8 cellular contexts compared by ENCODE assay signal in genomic region chr1:37975083-37975482, GRCh38. TPM values are rescaled to one million over a fixed set of nuclear protein-coding genes. Genes with fewer than 3 reads are reported as not detected.
A peak's percentile ranks its signal among the peaks of the same experiment; 100 is the strongest.
DNase-seq lines count a peak whose midpoint lies in the region; ATAC-seq and TF ChIP-seq lines count a peak whose summit lies in the region.
"Not testable (repeated sequence)": the region's sequence is repeated elsewhere in the genome, so short reads cannot be mapped to it uniquely, and the experiment has no call there.

No MANE protein-coding gene starts in this region.

- WGBS in mesendoderm (ENCODE audit: extremely low coverage, insufficient coverage, low lambda C conversion rate) = no CpG with 5 or more reads among the region's 6 CpGs
- WGBS in transverse colon (ENCODE audit: low coverage in 1 of 2), 2 donors = 56 to 60% methylated on average over 5 to 6 of the region's 6 CpGs

- H3K9ac ChIP-seq in HCT116 (ENCODE audit: low read length); mesendoderm (ENCODE audit: low read length): not testable (repeated sequence)

- not testable (repeated sequence) for H2AFZ ChIP-seq in HCT116 (ENCODE audit: low read depth, low read length, poor library complexity, severe bottlenecking)

- intact Hi-C loops in HCT116 (cut with micrococcal nuclease) (loop anchor here (1.0 to 10.0 kb wide), 3 partner anchors 85 to 410 kb away; no protein-coding TSS in a partner anchor), MCF 10A (cut with micrococcal nuclease) (loop anchor here (1.0 to 10.0 kb wide), 2 partner anchors 85 to 160 kb away; no protein-coding TSS in a partner anchor)
- intact Hi-C loops in transverse colon (cut with DNase I; ENCODE audit: low total_unique reads) = not testable (repeated sequence)

- H3K36me3 ChIP-seq in HCT116 (ENCODE audit: control insufficient read depth in 1 of 2, insufficient read depth in 2 of 2, low read length in 2 of 2) = peaks cover 42% of the 10 kb centered on the region in 2 experiments
- H3K36me3 ChIP-seq in mesendoderm (ENCODE audit: control insufficient read depth, insufficient read depth, low read length) = peaks cover 12% of the 10 kb centered on the region
- peaks cover 0 to 61% (median 27%) of the 10 kb centered on the region in 4 donors for H3K36me3 ChIP-seq in transverse colon

- H3K27ac ChIP-seq in HCT116 (ENCODE audit: low read depth, low read length); mesendoderm (ENCODE audit: low read depth, low read length); transverse colon: not testable (repeated sequence)

- not testable (repeated sequence) for H3K27me3 ChIP-seq in HCT116 (ENCODE audit: insufficient read depth, low read length); mesendoderm (ENCODE audit: insufficient read depth, low read length, poor library complexity); transverse colon

- not testable (repeated sequence) for H3K9me3 Mint-ChIP-seq in MCF 10A (ENCODE audit: unreplicated experiment)

- CTCF ChIA-PET in HCT116 (lab: Charles Lee) = not testable (repeated sequence)
- CTCF ChIA-PET in MCF 10A (lab: Yijun Ruan, JAX) = interaction anchor here (0.6 to 1.9 kb wide), 13 partner anchors 9 to 112 kb away, joined by 3 to 10 read pairs (median 5); no protein-coding TSS in a partner anchor

- H3K4me3 ChIP-seq in HCT116 (replicated peaks in 1 of 2; ENCODE audit: low read depth in 1 of 2, low read length in 2 of 2); mesendoderm (ENCODE audit: low read length); transverse colon: not testable (repeated sequence)

- not testable (repeated sequence) for H4K8ac ChIP-seq in mesendoderm (ENCODE audit: low read depth, low read length)

- not testable (repeated sequence) for H3K9me2 ChIP-seq in HCT116 (ENCODE audit: insufficient read depth)

- ATAC-seq in HCT116 = peak; percentile 85

- not testable (repeated sequence) for TF ChIP-seq POLR2A in HCT116 (IDR thresholded peaks at IDR 0.05; ENCODE audit: borderline replicate concordance, extremely low read depth, insufficient read depth, insufficient read length); transverse colon (IDR thresholded peaks at IDR 0.05)

- not testable (repeated sequence) for H2BK120ac ChIP-seq in mesendoderm (ENCODE audit: low read depth, low read length)

- H2BK15ac ChIP-seq in mesendoderm (replicated peaks; ENCODE audit: low read depth) = not testable (repeated sequence)

- not testable (repeated sequence) for H2AK5ac ChIP-seq in mesendoderm (ENCODE audit: low read length)

- H3K4me3 Mint-ChIP-seq in MCF 10A (ENCODE audit: unreplicated experiment) = not testable (repeated sequence)

- H3K4me1 ChIP-seq in HCT116 (ENCODE audit: control insufficient read depth in 1 of 2, insufficient read depth in 2 of 2, low read length in 2 of 2); mesendoderm (ENCODE audit: control insufficient read depth, low read depth, low read length); transverse colon: not testable (repeated sequence)

- H3K9me3 ChIP-seq in HCT116 (ENCODE audit: control insufficient read depth in 1 of 2, insufficient read depth in 1 of 2, low read depth in 1 of 2, low read length in 2 of 2); transverse colon: not testable (repeated sequence)

- not testable (repeated sequence) for H2BK5ac ChIP-seq in mesendoderm (ENCODE audit: low read length)

- POLR2A ChIA-PET in HCT116 (lab: Charles Lee); MCF 10A (lab: Yijun Ruan, JAX): not testable (repeated sequence)

- not testable (repeated sequence) for H3K27ac Mint-ChIP-seq in MCF 10A (ENCODE audit: low read depth, unreplicated experiment)

- H3K23ac ChIP-seq in mesendoderm (ENCODE audit: low read length) = not testable (repeated sequence)

- not testable (repeated sequence) for H3K4me1 Mint-ChIP-seq in MCF 10A (ENCODE audit: insufficient read depth, unreplicated experiment)

- not testable (repeated sequence) for TF ChIP-seq EP300 in transverse colon (IDR thresholded peaks at IDR 0.05; ENCODE audit: low read depth)

- peak; percentile 59 to 68 (median 65); a peak in 5 of 6 replicates for TF ChIP-seq CTCF in HCT116 (IDR thresholded peaks at IDR 0.05 in 2 of 3, conservative IDR thresholded peaks at IDR 0.05 in 1 of 3; ENCODE audit: borderline replicate concordance in 1 of 3, insufficient read depth in 1 of 3, low read depth in 2 of 3, low read length in 2 of 3)
- peak; percentile 43 for TF ChIP-seq CTCF in MCF 10A (IDR thresholded peaks at IDR 0.05; ENCODE audit: unreplicated experiment)
- TF ChIP-seq CTCF in transverse colon (IDR thresholded peaks at IDR 0.05) = peak; percentile 49 to 57 (median 50)

- peaks cover 97% of the 10 kb centered on the region for H3K36me3 Mint-ChIP-seq in MCF 10A (ENCODE audit: insufficient read depth, unreplicated experiment)

- in situ Hi-C loops in SK-MEL-5 (cut with HindIII; ENCODE audit: low pct_unique_long_range_greater_than_20kb, low sequenced_read_pairs); transverse colon (cut with MboI; ENCODE audit: low pct_ligation_motif_present in 1 of 4, low pct_unique_long_range_greater_than_20kb in 1 of 4, low sequenced_read_pairs in 3 of 4): not testable (repeated sequence)

- H3K4ac ChIP-seq in mesendoderm (ENCODE audit: low read depth, low read length) = not testable (repeated sequence)

- not testable (repeated sequence) for H3K18ac ChIP-seq in mesendoderm (ENCODE audit: low read length)

- not testable (repeated sequence) for BruUV-seq in HCT116 (replicated peaks; lab: Mats Ljungman, UMichigan); MCF 10A (replicated peaks; lab: Mats Ljungman, UMichigan)

- not testable (repeated sequence) for H3K79me1 ChIP-seq in mesendoderm (ENCODE audit: low read length)

- not testable (repeated sequence) for H4K20me1 ChIP-seq in HCT116 (ENCODE audit: insufficient read depth)

- not testable (repeated sequence) for H3K56ac ChIP-seq in mesendoderm (ENCODE audit: low read length)

- H3K27me3 Mint-ChIP-seq in MCF 10A (ENCODE audit: insufficient read depth, unreplicated experiment) = not testable (repeated sequence)

- RAD21 ChIA-PET in HCT116 (lab: Charles Lee; ENCODE audit: low non-redundant PET in 1 of 2, low total read pairs in 2 of 2, uncharacterized antibody in 2 of 2, unreplicated experiment in 2 of 2) = not testable (repeated sequence)

- H3K79me2 ChIP-seq in HCT116 (ENCODE audit: insufficient read depth, low read length); mesendoderm (ENCODE audit: control insufficient read depth, insufficient read depth, low read length): not testable (repeated sequence)

- H4K5ac ChIP-seq in mesendoderm (ENCODE audit: low read length) = not testable (repeated sequence)

- peak; percentile 83 for TF ChIP-seq RAD21 in HCT116 (IDR thresholded peaks at IDR 0.05; ENCODE audit: low read depth)

- H3K4me2 ChIP-seq in HCT116 (ENCODE audit: low read length); mesendoderm (ENCODE audit: low read length): not testable (repeated sequence)

- peak; percentile 55 for DNase-seq in D341Med (ENCODE audit: low spot score)
- DNase-seq in HCT116 (ENCODE audit: low read depth, low spot score); transverse colon: not testable (repeated sequence)
- DNase-seq in NCI-H2171 (lab: John Stamatoyannopoulos, UW) = peak; percentile 2
- peak; percentile 64 for DNase-seq in SK-MEL-5 (ENCODE audit: low read depth, low spot score)
- peak; percentile 55 for DNase-seq in MCF 10A (ENCODE audit: unreplicated experiment)
- DNase-seq in glomerular visceral epithelial cell (ENCODE audit: extremely low spot score) = peak; percentile 59
- peak; percentile 78 for DNase-seq in mesendoderm

TF ChIP-seq in HCT116, 20 proteins besides CTCF, POLR2A, EP300 and RAD21:
- 0 out of 2 replicates have a peak, but pooled peaks have one; percentile 27 for TF ChIP-seq CBX3 (IDR thresholded peaks at IDR 0.05; ENCODE audit: low read depth)
- TF ChIP-seq EGR1 (IDR thresholded peaks at IDR 0.05; ENCODE audit: low read depth) = 0 out of 2 replicates have a peak, but pooled peaks have one; percentile 10

RNA-seq across cellular contexts. Expression of gene SF3A3, which starts 14.7 kb away (rescaled TPM):
- 74.4 TPM for total RNA-seq in HCT116 (2021; ENCODE audit: unreplicated experiment)
- polyA plus RNA-seq in HCT116 (2012) = 31.9 and 37.4 TPM in 2 replicates
- total RNA-seq in SK-MEL-5 (2014; rRNA removed; shearing (Covaris generic)) = 105 and 107 TPM in 2 replicates
- polyA plus RNA-seq in SK-MEL-5 (2015; cell fraction: cytosol; rRNA removed) = 57.8 and 66.1 TPM in 2 replicates
- polyA plus RNA-seq in SK-MEL-5 (2015; cell fraction: nucleus; rRNA removed) = 49.3 and 57.5 TPM in 2 replicates
- 55.6 and 61.7 TPM in 2 replicates for total RNA-seq in MCF 10A (2022)
- polyA plus RNA-seq in mesendoderm (2013, experiment 1 of 2) = 104 TPM
- polyA plus RNA-seq in mesendoderm (2013, experiment 2 of 2) = 104 TPM
- total RNA-seq in transverse colon = 10 to 100 TPM; 17.7 to 55.0 (median 39.5) TPM

RNA-seq across cellular contexts. Expression of gene INPP5B, which starts 28.2 kb away (rescaled TPM):
- 20.8 TPM for total RNA-seq in HCT116 (2021; ENCODE audit: unreplicated experiment)
- 12.0 and 14.9 TPM in 2 replicates for polyA plus RNA-seq in HCT116 (2012)
- 34.8 and 35.9 TPM in 2 replicates for total RNA-seq in SK-MEL-5 (2014; rRNA removed; shearing (Covaris generic))
- 39.8 and 50.6 TPM in 2 replicates for polyA plus RNA-seq in SK-MEL-5 (2015; cell fraction: cytosol; rRNA removed)
- polyA plus RNA-seq in SK-MEL-5 (2015; cell fraction: nucleus; rRNA removed) = 189 and 212 TPM in 2 replicates
- total RNA-seq in MCF 10A (2022) = 4.7 and 5.9 TPM in 2 replicates
- polyA plus RNA-seq in mesendoderm (2013, experiment 1 of 2) = 9.8 TPM
- 9.4 TPM for polyA plus RNA-seq in mesendoderm (2013, experiment 2 of 2)
- total RNA-seq in transverse colon = 10 to 100 TPM; 32.6 to 43.6 (median 39.1) TPM

RNA-seq across cellular contexts. Expression of gene FHL3, which starts 30.2 kb away (rescaled TPM):
- total RNA-seq in HCT116 (2021; ENCODE audit: unreplicated experiment) (22.5 TPM), MCF 10A (2022) (13.5 and 18.8 TPM in 2 replicates), transverse colon (10 to 100 TPM in 3 of 4 donors, 1 to 10 TPM in 1; 3.0 to 19.1 (median 12.2) TPM)
- 27.5 and 29.5 TPM in 2 replicates for polyA plus RNA-seq in HCT116 (2012)
- total RNA-seq in SK-MEL-5 (2014; rRNA removed; shearing (Covaris generic)) = 6.1 and 7.1 TPM in 2 replicates
- polyA plus RNA-seq in SK-MEL-5 (2015; cell fraction: cytosol; rRNA removed) = 18.3 and 20.0 TPM in 2 replicates
- 8.6 and 12.2 TPM in 2 replicates for polyA plus RNA-seq in SK-MEL-5 (2015; cell fraction: nucleus; rRNA removed)
- 100 TPM for polyA plus RNA-seq in mesendoderm (2013, experiment 1 of 2)
- 101 TPM for polyA plus RNA-seq in mesendoderm (2013, experiment 2 of 2)

RNA-seq across cellular contexts. Expression of gene UTP11, which starts 37.5 kb away (rescaled TPM):
- total RNA-seq in HCT116 (2021; ENCODE audit: unreplicated experiment) (47.5 TPM), MCF 10A (2022) (66.5 and 70.3 TPM in 2 replicates), transverse colon (10 to 100 TPM in 2 of 4 donors, 1 to 10 TPM in 2; 3.2 to 22.2 (median 15.3) TPM)
- polyA plus RNA-seq in HCT116 (2012) = 14.0 and 20.2 TPM in 2 replicates
- 73.1 and 79.0 TPM in 2 replicates for total RNA-seq in SK-MEL-5 (2014; rRNA removed; shearing (Covaris generic))
- 60.9 and 62.2 TPM in 2 replicates for polyA plus RNA-seq in SK-MEL-5 (2015; cell fraction: cytosol; rRNA removed)
- 17.1 and 24.8 TPM in 2 replicates for polyA plus RNA-seq in SK-MEL-5 (2015; cell fraction: nucleus; rRNA removed)
- 93.2 TPM for polyA plus RNA-seq in mesendoderm (2013, experiment 1 of 2)
- 90.6 TPM for polyA plus RNA-seq in mesendoderm (2013, experiment 2 of 2)
